In the genomic region with DNA sequence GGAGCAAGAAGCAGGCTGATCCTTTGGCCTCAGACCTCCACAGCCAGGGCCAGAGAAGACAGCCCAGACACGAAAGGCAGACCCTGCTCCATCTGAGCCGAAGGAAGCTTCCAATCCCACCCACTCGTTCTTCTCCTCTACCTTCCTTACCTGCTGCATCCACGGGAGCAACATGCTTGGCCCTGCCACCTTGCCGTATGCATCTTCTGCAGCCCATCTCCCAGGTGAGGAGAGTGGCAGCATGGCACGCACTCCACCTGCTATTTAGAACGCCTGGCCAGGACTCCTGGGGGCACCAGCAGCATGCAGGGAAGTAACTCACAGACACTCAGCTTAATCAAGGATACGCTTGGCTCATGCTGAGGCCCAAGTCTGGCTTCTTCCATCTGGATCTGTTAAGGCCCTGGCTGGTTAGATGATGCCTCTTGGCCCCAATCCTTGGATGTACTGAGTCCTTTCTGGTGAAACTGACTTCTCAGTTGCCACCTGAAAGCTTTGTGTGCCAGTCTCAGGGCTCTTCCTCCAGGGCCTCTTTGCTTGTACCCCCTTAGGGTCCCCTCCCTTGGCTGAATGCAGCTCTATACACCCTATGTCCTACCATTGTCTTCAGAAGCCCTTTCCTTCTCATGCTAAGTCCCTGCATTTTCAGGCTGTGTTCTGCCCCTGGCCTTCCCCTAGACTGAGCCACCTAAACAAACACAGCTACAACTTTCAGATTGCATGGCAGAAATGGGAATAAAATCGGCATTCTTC, we compare ENCODE assay signal across 22 cellular contexts.
DNase-seq lines count a peak whose midpoint lies in the region; ATAC-seq and TF ChIP-seq lines count a peak whose summit lies in the region.
"Had no signal": no experiment of that assay in that cellular context is flagged by ENCODE, and none has a peak within 500 bp of the region (broad histone marks: within the 10 kb centered on the region; RNA-seq: fewer than 3 reads in every experiment).

No MANE protein-coding gene starts in this region.

- CTCF ChIA-PET in activated CD4-positive, alpha-beta T cell treated with anti-CD3 and anti-CD28 coated beads, Interleukin-2, amount 10 ng/mL, durations not matched to agents 7 days and 5 days (lab: Charles Lee), result interaction anchor here (1.2 kb wide), 1 partner anchor 49 kb away, joined by 3 read pairs; no protein-coding TSS in a partner anchor
- CTCF ChIA-PET in activated CD4-positive, alpha-beta T cell treated with anti-CD3 and anti-CD28 coated beads for 36 hours (lab: Charles Lee), result no interaction called here

- intact Hi-C loops in activated CD4-positive, alpha-beta T cell treated with anti-CD3 and anti-CD28 coated beads for 36 hours (cut with DNase I, micrococcal nuclease), result no loop called here
- intact Hi-C loops in colonic mucosa (cut with DNase I), result no loop called here

- POLR2A ChIA-PET in activated CD4-positive, alpha-beta T cell treated with anti-CD3 and anti-CD28 coated beads, Interleukin-2, amount 10 ng/mL, durations not matched to agents 7 days and 5 days (lab: Charles Lee), result no interaction called here
- POLR2A ChIA-PET in activated CD4-positive, alpha-beta T cell treated with anti-CD3 and anti-CD28 coated beads for 36 hours (lab: Charles Lee), result no interaction called here

- no peak overlapping the region for H3K9ac ChIP-seq in colonic mucosa (ENCODE audit: low read depth in 2 of 2, low read length in 2 of 2)

- H3K27ac Mint-ChIP-seq in activated CD4-positive, alpha-beta T cell treated with anti-CD3 and anti-CD28 coated beads, Interleukin-2, amount 10 ng/mL, durations not matched to agents 7 days and 5 days, result no peak overlapping the region
- H3K27ac Mint-ChIP-seq in activated CD4-positive, alpha-beta T cell treated with anti-CD3 and anti-CD28 coated beads for 36 hours, result no peak overlapping the region
- no peak overlapping the region for H3K27ac Mint-ChIP-seq in chondrocyte (ENCODE audit: unreplicated experiment)
- H3K27ac Mint-ChIP-seq: CD8-positive, alpha-beta memory T cell had no signal

- no peaks in the 10 kb centered on the region for H3K36me3 Mint-ChIP-seq in activated CD4-positive, alpha-beta T cell treated with anti-CD3 and anti-CD28 coated beads, Interleukin-2, amount 10 ng/mL, durations not matched to agents 7 days and 5 days (ENCODE audit: low read depth)
- no peaks in the 10 kb centered on the region for H3K36me3 Mint-ChIP-seq in activated CD4-positive, alpha-beta T cell treated with anti-CD3 and anti-CD28 coated beads for 36 hours (ENCODE audit: low read depth)
- H3K36me3 Mint-ChIP-seq in chondrocyte (ENCODE audit: low read depth), result no peaks in the 10 kb centered on the region
- H3K36me3 Mint-ChIP-seq: CD8-positive, alpha-beta memory T cell had no signal

- no peak overlapping the region for H3K4me3 Mint-ChIP-seq in activated CD4-positive, alpha-beta T cell treated with anti-CD3 and anti-CD28 coated beads, Interleukin-2, amount 10 ng/mL, durations not matched to agents 7 days and 5 days
- no peak overlapping the region for H3K4me3 Mint-ChIP-seq in activated CD4-positive, alpha-beta T cell treated with anti-CD3 and anti-CD28 coated beads for 36 hours
- H3K4me3 Mint-ChIP-seq in chondrocyte (ENCODE audit: unreplicated experiment), result no peak overlapping the region

- H3K9me3 ChIP-seq in colonic mucosa, result no peaks in the 10 kb centered on the region
- H3K9me3 ChIP-seq: SJCRH30 had no signal

- H3K4me3 ChIP-seq in colonic mucosa, result no peak overlapping the region
- H3K4me3 ChIP-seq: SJCRH30 had no signal

- H3K27me3 ChIP-seq in colonic mucosa, result no peaks in the 10 kb centered on the region
- H3K27me3 ChIP-seq: SJCRH30 had no signal

- no peaks in the 10 kb centered on the region for H3K4me1 Mint-ChIP-seq in activated CD4-positive, alpha-beta T cell treated with anti-CD3 and anti-CD28 coated beads, Interleukin-2, amount 10 ng/mL, durations not matched to agents 7 days and 5 days
- H3K4me1 Mint-ChIP-seq in activated CD4-positive, alpha-beta T cell treated with anti-CD3 and anti-CD28 coated beads for 36 hours, result no peaks in the 10 kb centered on the region
- peaks cover 8% of the 10 kb centered on the region for H3K4me1 Mint-ChIP-seq in chondrocyte (ENCODE audit: low read depth)
- H3K4me1 Mint-ChIP-seq: CD8-positive, alpha-beta memory T cell had no signal

- H3K4me1 ChIP-seq in colonic mucosa, result no peaks in the 10 kb centered on the region
- H3K4me1 ChIP-seq: SJCRH30 had no signal

- no peak for TF ChIP-seq CTCF in colonic mucosa (IDR thresholded peaks at IDR 0.05)
- TF ChIP-seq CTCF in chondrocyte (IDR thresholded peaks at IDR 0.05), result no peak

- no peak for ATAC-seq in activated CD4-positive, alpha-beta T cell treated with anti-CD3 and anti-CD28 coated beads for 36 hours
- no peak for ATAC-seq in left lobe of liver

- H3K27ac ChIP-seq in colonic mucosa, result no peak overlapping the region
- H3K27ac ChIP-seq: C4-2B, SJCRH30 had no signal

- H3K36me3 ChIP-seq in colonic mucosa, result no peaks in the 10 kb centered on the region
- H3K36me3 ChIP-seq: SJCRH30 had no signal

- DNase-seq in activated CD4-positive, alpha-beta T cell treated with anti-CD3 and anti-CD28 coated beads, Interleukin-2, amount 10 ng/mL, durations not matched to agents 7 days and 5 days, result peak; percentile 2
- no peak for DNase-seq in activated CD4-positive, alpha-beta T cell treated with anti-CD3 and anti-CD28 coated beads for 36 hours
- peak; percentile 9 for DNase-seq in colonic mucosa
- peak; percentile 29 for DNase-seq in left lobe of liver (ENCODE audit: low spot score)
- DNase-seq in retina, result peak; percentile 1
- DNase-seq in NK-92 treated with Interleukin-12 subunit alpha and Interleukin-12 subunit beta, amount 100 ng/mL, for 24 hours (lab: John Stamatoyannopoulos, UW), result no peak
- no peak for DNase-seq in chondrocyte (ENCODE audit: low spot score)
- no peak for DNase-seq in NCI-H1417 (lab: John Stamatoyannopoulos, UW)
- DNase-seq: Calu3; CD8-positive, alpha-beta memory T cell; GDM1; Karpas-422; MV-4-11; NCI-H1105 treated with DMSO at 0.1 percent for 48 hours; NCI-H1694; NCI-H2081; NCI-H2171 treated with DMSO at 0.1 percent for 48 hours; NCI-H446 treated with DMSO at 0.1 percent for 48 hours; NCI-H526 treated with DMSO at 0.1 percent for 48 hours; OCI-M1; SJCRH30 had no signal

- H3K27me3 Mint-ChIP-seq in activated CD4-positive, alpha-beta T cell treated with anti-CD3 and anti-CD28 coated beads, Interleukin-2, amount 10 ng/mL, durations not matched to agents 7 days and 5 days, result peaks cover 4% of the 10 kb centered on the region
- H3K27me3 Mint-ChIP-seq in activated CD4-positive, alpha-beta T cell treated with anti-CD3 and anti-CD28 coated beads for 36 hours, result peaks cover 9% of the 10 kb centered on the region
- peaks cover 15% of the 10 kb centered on the region for H3K27me3 Mint-ChIP-seq in chondrocyte (ENCODE audit: low read depth)

- no peaks in the 10 kb centered on the region for H3K9me3 Mint-ChIP-seq in activated CD4-positive, alpha-beta T cell treated with anti-CD3 and anti-CD28 coated beads, Interleukin-2, amount 10 ng/mL, durations not matched to agents 7 days and 5 days
- no peaks in the 10 kb centered on the region for H3K9me3 Mint-ChIP-seq in activated CD4-positive, alpha-beta T cell treated with anti-CD3 and anti-CD28 coated beads for 36 hours (ENCODE audit: low read depth)
- H3K9me3 Mint-ChIP-seq in chondrocyte (ENCODE audit: low read depth), result no peaks in the 10 kb centered on the region

Comparison
In these comparisons a context has a peak if more than half of its experiments do, and no peak if none do; other contexts are left out.
1. DNase-seq: peak in activated CD4-positive, alpha-beta T cell treated with anti-CD3 and anti-CD28 coated beads, Interleukin-2, amount 10 ng/mL, durations not matched to agents 7 days and 5 days (single experiment), colonic mucosa (single experiment), left lobe of liver (single experiment) and retina (single experiment); none in activated CD4-positive, alpha-beta T cell treated with anti-CD3 and anti-CD28 coated beads for 36 hours (single experiment), NK-92 treated with Interleukin-12 subunit alpha and Interleukin-12 subunit beta, amount 100 ng/mL, for 24 hours (single experiment), chondrocyte (single experiment) and NCI-H1417 (0 of 3).